Comparison of ENCODE assay signal across 19 cellular contexts in genomic region chr2:75007819-75008218, GRCh38. TPM values are rescaled to one million over a fixed set of nuclear protein-coding genes. Genes with fewer than 3 reads are reported as not detected.
DNase-seq lines count a peak whose midpoint lies in the region; ATAC-seq, FAIRE-seq and TF ChIP-seq lines count a peak whose summit lies in the region.
"Had no signal": no experiment of that assay in that cellular context is flagged by ENCODE, and none has a peak within 500 bp of the region (broad histone marks: within the 10 kb centered on the region; RNA-seq: fewer than 3 reads in every experiment).

No MANE protein-coding gene starts in this region.

- TF ChIP-seq CTCF in D721Med (IDR thresholded peaks at IDR 0.05; ENCODE audit: insufficient read depth, missing control alignments) (peak; percentile 53), WERI-Rb-1 (IDR thresholded peaks at IDR 0.05; ENCODE audit: low read depth, low read length) (peak; percentile 65), GM10248 (IDR thresholded peaks at IDR 0.05; ENCODE audit: control extremely low read depth, extremely low read depth, low read depth, missing control alignments) (no peak), left ventricle myocardium inferior (IDR thresholded peaks at IDR 0.05; ENCODE audit: borderline replicate concordance) (no peak)

- H3K27ac ChIP-seq in WERI-Rb-1 (no peak overlapping the region), left ventricle myocardium inferior (replicated peaks) (no peak overlapping the region)
- H3K27ac ChIP-seq: cardiac muscle cell, tibial artery had no signal

- no peak for ATAC-seq in HG03196 (IDR thresholded peaks at IDR 0.05; ENCODE audit: unreplicated experiment)
- ATAC-seq: left cardiac atrium, natural killer cell, Right ventricle myocardium inferior had no signal

- CTCF ChIA-PET in GM10248 (lab: Yijun Ruan, JAX): interaction anchor here (1.5 kb wide), 1 partner anchor 24 kb away, joined by 4 read pairs; no protein-coding TSS in a partner anchor

- H3K27me3 ChIP-seq in WERI-Rb-1 (ENCODE audit: insufficient read depth, low read depth, severe bottlenecking): peaks cover 5% of the 10 kb centered on the region
- no peaks in the 10 kb centered on the region for H3K27me3 ChIP-seq in left ventricle myocardium inferior (ENCODE audit: low read depth)
- H3K27me3 ChIP-seq: cardiac muscle cell, tibial artery had no signal

- H3K4me1 ChIP-seq in left ventricle myocardium inferior: no peaks in the 10 kb centered on the region
- H3K4me1 ChIP-seq: tibial artery had no signal

- H3K4me3 ChIP-seq in WERI-Rb-1 (ENCODE audit: low read depth, low read length): no peak overlapping the region
- no peak overlapping the region for H3K4me3 ChIP-seq in left ventricle myocardium inferior
- H3K4me3 ChIP-seq: cardiac muscle cell, tibial artery had no signal

- intact Hi-C loops in left ventricle myocardium inferior (cut with micrococcal nuclease): no loop called here

- no peak for DNase-seq in D721Med (ENCODE audit: insufficient read length, low spot score)
- peak; percentile 33 for DNase-seq in NCI-H1092 treated with DMSO at 0.1 percent for 48 hours (lab: John Stamatoyannopoulos, UW)
- DNase-seq in NCI-H2227 (lab: John Stamatoyannopoulos, UW; ENCODE audit: unreplicated experiment): peak; percentile 45
- peak; percentile 81 for DNase-seq in WERI-Rb-1
- no peak for DNase-seq in GM10248 (ENCODE audit: extremely low spot score)
- DNase-seq in left ventricle myocardium inferior: no peak
- DNase-seq in stimulated activated naive CD4-positive, alpha-beta T cell treated with Interleukin-2 at 50 U/mL for 16 hours (lab: John Stamatoyannopoulos, UW): no peak
- DNase-seq: activated CD8-positive, alpha-beta memory T cell treated with anti-CD3 and anti-CD28 coated beads, Interleukin-2, amount 50 U/mL, for 48 hours; COR-L47; erythroblast; GDM1; left cardiac atrium; natural killer cell; stimulated activated CD4-positive, alpha-beta T cell treated with anti-CD3 and anti-CD28 coated beads, Interleukin-1b, Interleukin-23, amount 100 ng/mL, for 48 hours; stimulated activated naive CD4-positive, alpha-beta T cell; tibial artery had no signal

- H3K36me3 ChIP-seq in WERI-Rb-1 (no peaks in the 10 kb centered on the region), left ventricle myocardium inferior (no peaks in the 10 kb centered on the region)
- H3K36me3 ChIP-seq: cardiac muscle cell, tibial artery had no signal

- POLR2A ChIA-PET in GM10248 (lab: Yijun Ruan, JAX): no interaction called here

- peaks cover 2% of the 10 kb centered on the region for H3K9me3 ChIP-seq in WERI-Rb-1 (ENCODE audit: severe bottlenecking)
- H3K9me3 ChIP-seq in left ventricle myocardium inferior (replicated peaks): peaks cover 6% of the 10 kb centered on the region
- H3K9me3 ChIP-seq: tibial artery had no signal

- no peak for FAIRE-seq in D721Med (lab: Jason Lieb, UNC)

RNA-seq across cellular contexts. Expression of gene POLE4, which starts 49.4 kb away (rescaled TPM):
- 36.6 TPM for total RNA-seq in left ventricle myocardium inferior

Comparison
In these comparisons a context has a peak if more than half of its experiments do, and no peak if none do; other contexts are left out.
1. DNase-seq: peak in NCI-H1092 treated with DMSO at 0.1 percent for 48 hours (single experiment), NCI-H2227 (single experiment) and WERI-Rb-1 (single experiment); none in D721Med (single experiment), GM10248 (single experiment), left ventricle myocardium inferior (single experiment) and stimulated activated naive CD4-positive, alpha-beta T cell treated with Interleukin-2 at 50 U/mL for 16 hours (single experiment).
2. CTCF ChIP-seq: peak in D721Med (single experiment) and WERI-Rb-1 (single experiment); none in GM10248 (single experiment) and left ventricle myocardium inferior (single experiment).